ENCODE assay signal across 1 cellular context in genomic region chr5:362978-363765, GRCh38.
TF ChIP-seq lines count a peak whose summit lies in the region.

No MANE protein-coding gene starts in this region.

TF ChIP-seq in IMR-90, 13 proteins besides CTCF, POLR2A, EP300 and RAD21:
- TF ChIP-seq SMC3 (IDR thresholded peaks at IDR 0.05; ENCODE audit: low read depth, low read length), result no peak
- TF ChIP-seq CEBPB (IDR thresholded peaks at IDR 0.05; ENCODE audit: low read depth, low read length), result no peak
- no peak for TF ChIP-seq MAZ (IDR thresholded peaks at IDR 0.05; ENCODE audit: borderline replicate concordance, low read depth, low read length)
- TF ChIP-seq RFX5 (IDR thresholded peaks at IDR 0.05; ENCODE audit: low read depth, low read length), result no peak
- no peak for TF ChIP-seq MXI1 (IDR thresholded peaks at IDR 0.05; ENCODE audit: borderline replicate concordance, low read depth, low read length)
- no peak for TF ChIP-seq CHD1 (IDR thresholded peaks at IDR 0.05; ENCODE audit: low read depth, low read length)
- TF ChIP-seq MAFK (IDR thresholded peaks at IDR 0.05; ENCODE audit: low read depth, low read length), result no peak
- TF ChIP-seq NFE2L2 (IDR thresholded peaks at IDR 0.05; ENCODE audit: low read depth, low read length), result no peak
- TF ChIP-seq USF2 (IDR thresholded peaks at IDR 0.05; ENCODE audit: low read depth, low read length), result no peak
- TF ChIP-seq FOS (IDR thresholded peaks at IDR 0.05; ENCODE audit: low read depth, low read length), result no peak
- no peak for TF ChIP-seq RCOR1 (IDR thresholded peaks at IDR 0.05; ENCODE audit: insufficient replicate concordance, low read length)
- no peak for TF ChIP-seq ELK1 (IDR thresholded peaks at IDR 0.05; ENCODE audit: borderline replicate concordance, low read depth, low read length)
- TF ChIP-seq BHLHE40 (IDR thresholded peaks at IDR 0.05; ENCODE audit: low read depth, low read length), result no peak
